In the genomic region with DNA sequence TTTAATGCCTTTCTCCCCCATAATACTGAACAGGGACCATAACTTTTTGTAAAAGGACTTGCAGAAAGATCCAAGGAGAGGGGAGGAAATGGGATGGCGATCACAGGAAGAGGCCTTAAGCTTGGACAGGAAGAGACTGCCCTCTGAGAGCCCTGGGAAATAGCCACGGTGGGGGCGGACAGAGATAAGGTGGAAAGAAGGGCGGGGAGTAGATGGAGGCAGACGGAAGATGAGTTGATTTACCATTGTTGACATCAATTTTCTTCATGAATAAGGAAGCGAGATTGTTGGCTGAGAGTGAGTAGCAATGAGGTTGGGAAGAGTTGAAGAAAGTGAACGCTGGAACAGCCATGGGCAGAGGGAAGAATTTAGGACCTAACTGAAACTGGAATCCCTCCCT, we compare ENCODE assay signal across 35 cellular contexts.
"Had no signal": no experiment of that assay in that cellular context is flagged by ENCODE, and none has a peak within 500 bp of the region (broad histone marks: within the 10 kb centered on the region; RNA-seq: fewer than 3 reads in every experiment).

No MANE protein-coding gene starts in this region.

- H3K4me3 Mint-ChIP-seq: activated CD4-positive, alpha-beta memory T cell treated with anti-CD3 and anti-CD28 coated beads, Interleukin-2, amount 10 ng/mL, durations not matched to agents 7 days and 5 days; activated CD4-positive, alpha-beta T cell treated with anti-CD3 and anti-CD28 coated beads, Interleukin-2, amount 10 ng/mL, durations not matched to agents 7 days and 5 days; activated naive CD4-positive, alpha-beta T cell treated with anti-CD3 and anti-CD28 coated beads, Interleukin-2, amount 10 ng/mL, durations not matched to agents 7 days and 5 days; activated naive CD8-positive, alpha-beta T cell treated with anti-CD3 and anti-CD28 coated beads for 36 hours; activated naive CD8-positive, alpha-beta T cell treated with anti-CD3 and anti-CD28 coated beads, Interleukin-2, amount 50 U/mL, for 24 hours; activated T-cell treated with anti-CD3 and anti-CD28 coated beads, Interleukin-2, amount 50 U/mL, for 24 hours; activated T-cell treated with anti-CD3 and anti-CD28 coated beads, Interleukin-2, amount 50 U/mL, for 72 hours; dendritic cell treated with granulocyte-macrophage colony-stimulating factor and Interleukin-4, amounts not matched to agents 40 ng/mL and 50 ng/mL, for 4 days; effector memory CD8-positive, alpha-beta T cell; T-cell; T-helper 1 cell treated with Interleukin-12 subunit alpha and Interleukin-12 subunit beta and Interleukin-4 antibody, amounts not matched to agents 30 μg/mL and 1 μg/mL, for 36 hours; WTC11 had no signal

- H3K27me3 ChIP-seq: adrenal gland, body of pancreas, cardiac muscle cell, dorsolateral prefrontal cortex, gastroesophageal sphincter, heart right ventricle had no signal

- H3K27me3 Mint-ChIP-seq: activated CD4-positive, alpha-beta memory T cell treated with anti-CD3 and anti-CD28 coated beads, Interleukin-2, amount 10 ng/mL, durations not matched to agents 7 days and 5 days; activated CD4-positive, alpha-beta T cell treated with anti-CD3 and anti-CD28 coated beads, Interleukin-2, amount 10 ng/mL, durations not matched to agents 7 days and 5 days; activated naive CD8-positive, alpha-beta T cell treated with anti-CD3 and anti-CD28 coated beads for 36 hours; T-cell had no signal

- H3K36me3 Mint-ChIP-seq: activated naive CD4-positive, alpha-beta T cell treated with anti-CD3 and anti-CD28 coated beads, Interleukin-2, amount 10 ng/mL, durations not matched to agents 7 days and 5 days; activated naive CD8-positive, alpha-beta T cell treated with anti-CD3 and anti-CD28 coated beads for 36 hours; T-cell; WTC11 had no signal

- H3K4me3 ChIP-seq: adrenal gland, body of pancreas, cardiac muscle cell, coronary artery, dorsolateral prefrontal cortex, esophagus squamous epithelium, gastroesophageal sphincter, heart right ventricle had no signal

- H3K36me3 ChIP-seq: adrenal gland, cardiac muscle cell, esophagus squamous epithelium, gastroesophageal sphincter, heart right ventricle had no signal

- H3K27ac Mint-ChIP-seq: activated CD4-positive, alpha-beta memory T cell treated with anti-CD3 and anti-CD28 coated beads, Interleukin-2, amount 10 ng/mL, durations not matched to agents 7 days and 5 days; activated CD4-positive, alpha-beta T cell treated with anti-CD3 and anti-CD28 coated beads, Interleukin-2, amount 10 ng/mL, durations not matched to agents 7 days and 5 days; activated naive CD4-positive, alpha-beta T cell treated with anti-CD3 and anti-CD28 coated beads, Interleukin-2, amount 10 ng/mL, durations not matched to agents 7 days and 5 days; activated naive CD8-positive, alpha-beta T cell treated with anti-CD3 and anti-CD28 coated beads for 36 hours; activated naive CD8-positive, alpha-beta T cell treated with anti-CD3 and anti-CD28 coated beads, Interleukin-2, amount 50 U/mL, for 24 hours; activated T-cell treated with anti-CD3 and anti-CD28 coated beads, Interleukin-2, amount 50 U/mL, for 24 hours; activated T-cell treated with anti-CD3 and anti-CD28 coated beads, Interleukin-2, amount 50 U/mL, for 72 hours; dendritic cell treated with granulocyte-macrophage colony-stimulating factor and Interleukin-4, amounts not matched to agents 40 ng/mL and 50 ng/mL, for 4 days; effector memory CD8-positive, alpha-beta T cell; T-cell; T-helper 1 cell treated with Interleukin-12 subunit alpha and Interleukin-12 subunit beta and Interleukin-4 antibody, amounts not matched to agents 30 μg/mL and 1 μg/mL, for 36 hours; WTC11 had no signal

- H3K9me3 ChIP-seq: adrenal gland, body of pancreas, esophagus squamous epithelium, gastroesophageal sphincter, heart right ventricle had no signal

- ATAC-seq: activated naive CD8-positive, alpha-beta T cell treated with anti-CD3 and anti-CD28 coated beads, Interleukin-2, amount 50 U/mL, for 24 hours; activated T-cell treated with anti-CD3 and anti-CD28 coated beads, Interleukin-2, amount 50 U/mL, for 72 hours; body of pancreas; effector memory CD8-positive, alpha-beta T cell; gastroesophageal sphincter; heart right ventricle; T-cell; WTC11 had no signal

- H3K27ac ChIP-seq: adrenal gland, body of pancreas, cardiac muscle cell, coronary artery, dorsolateral prefrontal cortex, epithelial cell of prostate, esophagus squamous epithelium, gastroesophageal sphincter, heart right ventricle, VCaP had no signal

- DNase-seq: activated CD4-positive, alpha-beta memory T cell treated with anti-CD3 and anti-CD28 coated beads, Interleukin-2, amount 10 ng/mL, durations not matched to agents 7 days and 5 days; activated CD4-positive, alpha-beta T cell treated with anti-CD3 and anti-CD28 coated beads for 1 hour; activated CD4-positive, alpha-beta T cell treated with anti-CD3 and anti-CD28 coated beads for 4 hours; activated CD4-positive, alpha-beta T cell treated with anti-CD3 and anti-CD28 coated beads, Interleukin-2, amount 10 ng/mL, durations not matched to agents 7 days and 5 days; activated CD4-positive, alpha-beta T cell treated with anti-CD3 and anti-CD28 coated beads, Interleukin-2, amount 50 U/mL, for 4 hours; activated CD8-positive, alpha-beta memory T cell treated with anti-CD3 and anti-CD28 coated beads, Interleukin-2, amount 50 U/mL, for 48 hours; activated gamma-delta T cell; activated naive CD4-positive, alpha-beta T cell; activated naive CD4-positive, alpha-beta T cell treated with anti-CD3 and anti-CD28 coated beads, Interleukin-2, amount 10 ng/mL, durations not matched to agents 7 days and 5 days; activated naive CD8-positive, alpha-beta T cell treated with anti-CD3 and anti-CD28 coated beads for 36 hours; activated naive CD8-positive, alpha-beta T cell treated with anti-CD3 and anti-CD28 coated beads, Interleukin-2, amount 50 U/mL, for 24 hours; activated T-cell treated with anti-CD3 and anti-CD28 coated beads for 4 hours; activated T-cell treated with anti-CD3 and anti-CD28 coated beads, Interleukin-2, amount 50 U/mL, for 24 hours; activated T-cell treated with anti-CD3 and anti-CD28 coated beads, Interleukin-2, amount 50 U/mL, for 72 hours; adrenal gland; amygdala; aorta; body of pancreas; central memory CD4-positive, alpha-beta T cell; dorsolateral prefrontal cortex; effector memory CD8-positive, alpha-beta T cell; esophagus squamous epithelium; foreskin melanocyte; heart right ventricle; SW 1271; T-cell; T-helper 9 cell had no signal

- H3K9me3 Mint-ChIP-seq: activated CD4-positive, alpha-beta memory T cell treated with anti-CD3 and anti-CD28 coated beads, Interleukin-2, amount 10 ng/mL, durations not matched to agents 7 days and 5 days; activated CD4-positive, alpha-beta T cell treated with anti-CD3 and anti-CD28 coated beads, Interleukin-2, amount 10 ng/mL, durations not matched to agents 7 days and 5 days; activated naive CD4-positive, alpha-beta T cell treated with anti-CD3 and anti-CD28 coated beads, Interleukin-2, amount 10 ng/mL, durations not matched to agents 7 days and 5 days; activated naive CD8-positive, alpha-beta T cell treated with anti-CD3 and anti-CD28 coated beads for 36 hours; activated naive CD8-positive, alpha-beta T cell treated with anti-CD3 and anti-CD28 coated beads, Interleukin-2, amount 50 U/mL, for 24 hours; activated T-cell treated with anti-CD3 and anti-CD28 coated beads, Interleukin-2, amount 50 U/mL, for 24 hours; activated T-cell treated with anti-CD3 and anti-CD28 coated beads, Interleukin-2, amount 50 U/mL, for 72 hours; dendritic cell treated with granulocyte-macrophage colony-stimulating factor and Interleukin-4, amounts not matched to agents 40 ng/mL and 50 ng/mL, for 4 days; effector memory CD8-positive, alpha-beta T cell; T-cell; T-helper 1 cell treated with Interleukin-12 subunit alpha and Interleukin-12 subunit beta and Interleukin-4 antibody, amounts not matched to agents 30 μg/mL and 1 μg/mL, for 36 hours had no signal
